Comparison of ENCODE assay signal across 10 cellular contexts in genomic region chr2:138829326-138829725, GRCh38. TPM values are rescaled to one million over a fixed set of nuclear protein-coding genes. Genes with fewer than 3 reads are reported as not detected.
DNase-seq lines count a peak whose midpoint lies in the region; ATAC-seq and TF ChIP-seq lines count a peak whose summit lies in the region.
"Had no signal": no experiment of that assay in that cellular context is flagged by ENCODE, and none has a peak within 500 bp of the region (broad histone marks: within the 10 kb centered on the region; RNA-seq: fewer than 3 reads in every experiment).

No MANE protein-coding gene starts in this region.

- no peaks in the 10 kb centered on the region for H3K4me1 ChIP-seq in body of pancreas
- H3K4me1 ChIP-seq in naive thymus-derived CD4-positive, alpha-beta T cell (ENCODE audit: control insufficient read depth in 2 of 2, insufficient read depth in 2 of 2, low read length in 2 of 2): no peaks in the 10 kb centered on the region

- H3K9me3 Mint-ChIP-seq in naive thymus-derived CD4-positive, alpha-beta T cell: no peaks in the 10 kb centered on the region
- H3K9me3 Mint-ChIP-seq: IgD-negative memory B cell had no signal

- intact Hi-C loops in body of pancreas (cut with DNase I): loop anchor here (10.0 kb wide), 1 partner anchor 925 kb away; no protein-coding TSS in a partner anchor
- intact Hi-C loops in naive thymus-derived CD4-positive, alpha-beta T cell (cut with micrococcal nuclease): no loop called here

- DNase-seq in D341Med (ENCODE audit: low spot score) (peak; percentile 65), OCI-M2 (lab: John Stamatoyannopoulos, UW; ENCODE audit: unreplicated experiment) (peak; percentile 4), body of pancreas (peak; percentile 27 to 50 (median 31)), GOT3 (lab: John Stamatoyannopoulos, UW) (no peak)
- peak in 3 of 9 donors; percentile 2 to 24 (median 8) for DNase-seq in naive thymus-derived CD4-positive, alpha-beta T cell

- WGBS in body of pancreas, 2 donors: 28 to 29% methylated on average over 2 of the region's 2 CpGs

- TF ChIP-seq CTCF in body of pancreas (IDR thresholded peaks at IDR 0.05): peak in 3 of 7 experiments; percentile 25 to 38 (median 30)

- H3K9me3 ChIP-seq in body of pancreas: no peaks in the 10 kb centered on the region
- no peaks in the 10 kb centered on the region for H3K9me3 ChIP-seq in naive thymus-derived CD4-positive, alpha-beta T cell (ENCODE audit: control insufficient read depth in 2 of 3, low read length in 3 of 3)

- POLR2A ChIA-PET in naive thymus-derived CD4-positive, alpha-beta T cell (lab: Charles Lee): no interaction called here

- no peaks in the 10 kb centered on the region for H3K36me3 ChIP-seq in body of pancreas (replicated peaks in 1 of 2; ENCODE audit: insufficient read depth in 1 of 2, low read depth in 2 of 2)
- no peaks in the 10 kb centered on the region for H3K36me3 ChIP-seq in naive thymus-derived CD4-positive, alpha-beta T cell (ENCODE audit: control insufficient read depth in 2 of 3, insufficient read depth in 3 of 3, low read length in 3 of 3)

- H3K4me3 Mint-ChIP-seq in naive thymus-derived CD4-positive, alpha-beta T cell: no peak overlapping the region
- H3K4me3 Mint-ChIP-seq: IgD-negative memory B cell had no signal

- peak; percentile 58 for ATAC-seq in GM19025 (IDR thresholded peaks at IDR 0.05; ENCODE audit: low read depth, unreplicated experiment)
- peak; percentile 67 for ATAC-seq in HG03442 (IDR thresholded peaks at IDR 0.05; ENCODE audit: unreplicated experiment)
- no peak for ATAC-seq in body of pancreas
- peak; percentile 45 for ATAC-seq in naive thymus-derived CD4-positive, alpha-beta T cell
- ATAC-seq in GM21515 (IDR thresholded peaks at IDR 0.05; ENCODE audit: unreplicated experiment): no peak

- CTCF ChIA-PET in naive thymus-derived CD4-positive, alpha-beta T cell (lab: Charles Lee): no interaction called here

- TF ChIP-seq POLR2A in body of pancreas (IDR thresholded peaks at IDR 0.05): no peak

- H3K27me3 ChIP-seq in body of pancreas: no peaks in the 10 kb centered on the region
- H3K27me3 ChIP-seq in naive thymus-derived CD4-positive, alpha-beta T cell (ENCODE audit: control insufficient read depth in 2 of 2, insufficient read depth in 2 of 2, low read length in 2 of 2): no peaks in the 10 kb centered on the region

- peaks cover 0 to 14% (median 6%) of the 10 kb centered on the region in 5 donors for H3K27me3 Mint-ChIP-seq in naive thymus-derived CD4-positive, alpha-beta T cell

- no peak overlapping the region for H3K4me3 ChIP-seq in body of pancreas
- H3K4me3 ChIP-seq in naive thymus-derived CD4-positive, alpha-beta T cell (ENCODE audit: low read length): no peak overlapping the region

- H3K36me3 Mint-ChIP-seq in naive thymus-derived CD4-positive, alpha-beta T cell: no peaks in the 10 kb centered on the region
- H3K36me3 Mint-ChIP-seq: IgD-negative memory B cell had no signal

- H3K27ac Mint-ChIP-seq in naive thymus-derived CD4-positive, alpha-beta T cell: no peak overlapping the region
- H3K27ac Mint-ChIP-seq: IgD-negative memory B cell had no signal

- peaks cover 0 to 3% (median 0%) of the 10 kb centered on the region in 7 donors for H3K4me1 Mint-ChIP-seq in naive thymus-derived CD4-positive, alpha-beta T cell
- H3K4me1 Mint-ChIP-seq: IgD-negative memory B cell had no signal

- H3K27ac ChIP-seq in body of pancreas: no peak overlapping the region
- H3K27ac ChIP-seq in naive thymus-derived CD4-positive, alpha-beta T cell (ENCODE audit: low read depth, low read length): no peak overlapping the region

RNA-seq across cellular contexts. Expression of gene NXPH2, which starts 49.1 kb away (rescaled TPM):
- total RNA-seq in body of pancreas: not detected
- not detected for total RNA-seq in naive thymus-derived CD4-positive, alpha-beta T cell
- not detected for polyA plus RNA-seq in naive thymus-derived CD4-positive, alpha-beta T cell
- total RNA-seq: subcutaneous adipose tissue had no signal
- polyA plus RNA-seq: IgD-negative memory B cell had no signal

Comparison
In these comparisons a context has a peak if more than half of its experiments do, and no peak if none do; other contexts are left out.
1. ATAC-seq: peak in GM19025 (single experiment), HG03442 (single experiment) and naive thymus-derived CD4-positive, alpha-beta T cell (single experiment); none in body of pancreas (single experiment) and GM21515 (single experiment).